In genomic region chr5:77437194-77437593, GRCh38 we compare ENCODE assay signal across 11 cellular contexts. TPM values are rescaled to one million over a fixed set of nuclear protein-coding genes. Genes with fewer than 3 reads are reported as not detected.
A peak's percentile ranks its signal among the peaks of the same experiment; 100 is the strongest.
DNase-seq lines count a peak whose midpoint lies in the region; ATAC-seq and TF ChIP-seq lines count a peak whose summit lies in the region.
"Had no signal": no experiment of that assay in that cellular context is flagged by ENCODE, and none has a peak within 500 bp of the region (broad histone marks: within the 10 kb centered on the region; RNA-seq: fewer than 3 reads in every experiment).

No MANE protein-coding gene starts in this region.

- ATAC-seq in right lobe of liver (peak; percentile 51 to 75 (median 72)), HG03196 (IDR thresholded peaks at IDR 0.05; ENCODE audit: unreplicated experiment) (no peak), GM18520 (IDR thresholded peaks at IDR 0.05; ENCODE audit: unreplicated experiment) (no peak)

- peaks cover 0 to 9% (median 3%) of the 10 kb centered on the region in 4 donors for H3K36me3 ChIP-seq in right lobe of liver
- peaks cover 4 to 81% of the 10 kb centered on the region in 2 experiments for H3K36me3 ChIP-seq in mesenchymal stem cell (ENCODE audit: control insufficient read depth in 1 of 2, insufficient read depth in 2 of 2, low read depth in 1 of 2, low read length in 2 of 2)
- H3K36me3 ChIP-seq in MM.1S (replicated peaks; ENCODE audit: insufficient read depth, low read length) = no peaks in the 10 kb centered on the region

- H2AFZ ChIP-seq in mesenchymal stem cell (ENCODE audit: low read depth, low read length) (no peak overlapping the region), MM.1S (ENCODE audit: low read length) (no peak overlapping the region)

- WGBS in right lobe of liver (ENCODE audit: insufficient coverage, low coverage, low lambda C conversion rate, missing lambda C conversion rate) = 69% methylated on average over 5 of the region's 5 CpGs
- 98% methylated on average over 5 of the region's 5 CpGs for WGBS in mesenchymal stem cell

- TF ChIP-seq CTCF in LNCAP (IDR thresholded peaks at IDR 0.05) (peak; percentile 70), right lobe of liver (IDR thresholded peaks at IDR 0.05) (peak; percentile 37 to 55 (median 38)), MM.1S (IDR thresholded peaks at IDR 0.05; ENCODE audit: low read length) (no peak)

- H2BK12ac ChIP-seq in mesenchymal stem cell (ENCODE audit: low read length in 2 of 2) = no peak overlapping the region

- H2BK5ac ChIP-seq in mesenchymal stem cell (ENCODE audit: low read depth, low read length, poor library complexity, severe bottlenecking) = no peak overlapping the region

- no peak overlapping the region for H4K91ac ChIP-seq in mesenchymal stem cell (ENCODE audit: low read length)

- H3K9me2 ChIP-seq in MM.1S (replicated peaks; ENCODE audit: insufficient read depth, low read length) = no peaks in the 10 kb centered on the region

- H3K4me3 ChIP-seq in right lobe of liver (no peak overlapping the region), mesenchymal stem cell (ENCODE audit: insufficient read depth in 1 of 2, low read depth in 1 of 2, low read length in 2 of 2) (no peak overlapping the region), MM.1S (ENCODE audit: low read length) (no peak overlapping the region)

- H3K27ac ChIP-seq in right lobe of liver = no peak overlapping the region
- H3K27ac ChIP-seq in mesenchymal stem cell (ENCODE audit: low read length, poor library complexity, severe bottlenecking) = no peak overlapping the region
- no peak overlapping the region for H3K27ac ChIP-seq in MM.1S (ENCODE audit: low read length)

- H3K4me1 ChIP-seq in right lobe of liver = no peaks in the 10 kb centered on the region
- no peaks in the 10 kb centered on the region for H3K4me1 ChIP-seq in mesenchymal stem cell (ENCODE audit: control insufficient read depth, insufficient read depth, low read depth, low read length)
- H3K4me1 ChIP-seq in MM.1S (ENCODE audit: low read length) = no peaks in the 10 kb centered on the region

- no peak overlapping the region for H3K4me2 ChIP-seq in mesenchymal stem cell (ENCODE audit: low read length, poor library complexity, severe bottlenecking)
- no peak overlapping the region for H3K4me2 ChIP-seq in MM.1S (ENCODE audit: low read depth, low read length)

- no peak overlapping the region for H3K14ac ChIP-seq in mesenchymal stem cell (ENCODE audit: low read length in 2 of 2)

- no peaks in the 10 kb centered on the region for H3K79me2 ChIP-seq in MM.1S (ENCODE audit: low read length)

- TF ChIP-seq POLR2A in right lobe of liver (IDR thresholded peaks at IDR 0.05) = no peak

- DNase-seq in DMS153 treated with DMSO at 0.1 percent for 48 hours (lab: John Stamatoyannopoulos, UW; ENCODE audit: unreplicated experiment) (peak; percentile 3), SW480 (ENCODE audit: low spot score) (peak; percentile 11), right lobe of liver (no peak), mesenchymal stem cell (no peak), MM.1S (no peak)
- DNase-seq: activated B cell treated with CpG ODN at 0.5 μM for 24 hours; activated naive CD8-positive, alpha-beta T cell treated with anti-CD3 and anti-CD28 coated beads, Interleukin-2, amount 10 ng/mL, durations not matched to agents 7 days and 5 days; NCI-H345 had no signal

- no peak overlapping the region for H4K8ac ChIP-seq in mesenchymal stem cell (ENCODE audit: low read length)

- peaks cover 21% of the 10 kb centered on the region for H3K79me1 ChIP-seq in mesenchymal stem cell (replicated peaks; ENCODE audit: low read length, poor library complexity, severe bottlenecking)

- H3K23ac ChIP-seq in mesenchymal stem cell (ENCODE audit: low read length in 2 of 2) = no peak overlapping the region

- no peaks in the 10 kb centered on the region for H3K9me3 ChIP-seq in right lobe of liver
- H3K9me3 ChIP-seq in mesenchymal stem cell (ENCODE audit: control insufficient read depth, low read length) = no peaks in the 10 kb centered on the region
- H3K9me3 ChIP-seq in MM.1S (replicated peaks; ENCODE audit: insufficient read depth, low read length) = no peaks in the 10 kb centered on the region

- H2AK5ac ChIP-seq in mesenchymal stem cell (ENCODE audit: low read length, severe bottlenecking) = no peak overlapping the region

- H2BK120ac ChIP-seq in mesenchymal stem cell (ENCODE audit: low read depth, low read length) = no peak overlapping the region

- H3K18ac ChIP-seq in mesenchymal stem cell (ENCODE audit: low read depth in 1 of 2, low read length in 2 of 2) = no peak overlapping the region

- no peaks in the 10 kb centered on the region for H4K20me1 ChIP-seq in MM.1S (ENCODE audit: insufficient read depth, low read length)

- H3K27me3 ChIP-seq in right lobe of liver (no peaks in the 10 kb centered on the region), mesenchymal stem cell (ENCODE audit: control insufficient read depth in 1 of 2, insufficient read depth in 1 of 2, low read length in 2 of 2) (no peaks in the 10 kb centered on the region), MM.1S (replicated peaks; ENCODE audit: insufficient read depth, low read length) (no peaks in the 10 kb centered on the region)

- H2BK15ac ChIP-seq in mesenchymal stem cell (ENCODE audit: low read depth, poor library complexity, severe bottlenecking) = no peak overlapping the region

- no peak overlapping the region for H3K9ac ChIP-seq in mesenchymal stem cell (ENCODE audit: low read length)
- no peak overlapping the region for H3K9ac ChIP-seq in MM.1S (ENCODE audit: low read length)

- H3K4ac ChIP-seq in mesenchymal stem cell (ENCODE audit: low read depth in 1 of 2, low read length in 2 of 2) = no peak overlapping the region

- H3F3A ChIP-seq in MM.1S (ENCODE audit: insufficient read depth, low read length) = no peaks in the 10 kb centered on the region

- intact Hi-C loops in right lobe of liver (cut with DNase I) = no loop called here

RNA-seq across cellular contexts. Expression of gene WDR41, which starts 54.9 kb away (rescaled TPM):
- 10 to 100 TPM; 12.9 to 17.7 (median 17.6) TPM for total RNA-seq in right lobe of liver
- 65.2 TPM for polyA plus RNA-seq in mesenchymal stem cell (2013, experiment 1 of 2)
- polyA plus RNA-seq in mesenchymal stem cell (2013, experiment 2 of 2) = 62.9 TPM

Comparison
In these comparisons a context has a peak if more than half of its experiments do, and no peak if none do; other contexts are left out.
1. DNase-seq: peak in DMS153 treated with DMSO at 0.1 percent for 48 hours (single experiment) and SW480 (single experiment); none in right lobe of liver (0 of 3), mesenchymal stem cell (single experiment) and MM.1S (single experiment).
2. ATAC-seq: peak in right lobe of liver (4 of 4); none in HG03196 (single experiment) and GM18520 (single experiment).